Comparison of ENCODE assay signal across 1 cellular context in the genomic region with DNA sequence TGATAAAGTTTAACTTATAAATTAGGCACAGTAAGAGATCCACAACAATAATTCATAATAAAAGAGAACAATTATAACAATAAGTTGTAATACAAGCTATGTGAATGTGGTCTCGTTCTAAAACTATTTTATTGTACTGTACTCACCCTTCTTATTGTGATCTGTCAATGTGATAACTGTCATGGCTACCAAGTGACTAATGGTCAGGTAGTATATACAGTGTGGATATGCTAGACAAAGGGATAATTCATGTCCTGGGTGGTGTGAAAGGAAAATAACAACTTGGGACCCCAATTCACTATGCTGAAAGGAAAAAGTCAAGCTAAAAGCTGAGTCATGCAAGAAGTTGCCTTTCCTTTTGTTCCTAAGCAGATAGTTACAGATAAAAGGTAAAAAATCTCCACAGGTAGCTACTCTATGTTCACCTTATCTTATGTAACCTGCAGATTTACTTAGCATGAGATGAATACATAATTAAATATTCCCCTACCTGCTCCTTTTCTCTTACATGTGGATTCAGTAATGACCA.
TF ChIP-seq lines count a peak whose summit lies in the region.

No MANE protein-coding gene starts in this region.

TF ChIP-seq in GM23338, 12 proteins besides CTCF, POLR2A, EP300 and RAD21 (continued from another document):
- TF ChIP-seq, protein P1, sequence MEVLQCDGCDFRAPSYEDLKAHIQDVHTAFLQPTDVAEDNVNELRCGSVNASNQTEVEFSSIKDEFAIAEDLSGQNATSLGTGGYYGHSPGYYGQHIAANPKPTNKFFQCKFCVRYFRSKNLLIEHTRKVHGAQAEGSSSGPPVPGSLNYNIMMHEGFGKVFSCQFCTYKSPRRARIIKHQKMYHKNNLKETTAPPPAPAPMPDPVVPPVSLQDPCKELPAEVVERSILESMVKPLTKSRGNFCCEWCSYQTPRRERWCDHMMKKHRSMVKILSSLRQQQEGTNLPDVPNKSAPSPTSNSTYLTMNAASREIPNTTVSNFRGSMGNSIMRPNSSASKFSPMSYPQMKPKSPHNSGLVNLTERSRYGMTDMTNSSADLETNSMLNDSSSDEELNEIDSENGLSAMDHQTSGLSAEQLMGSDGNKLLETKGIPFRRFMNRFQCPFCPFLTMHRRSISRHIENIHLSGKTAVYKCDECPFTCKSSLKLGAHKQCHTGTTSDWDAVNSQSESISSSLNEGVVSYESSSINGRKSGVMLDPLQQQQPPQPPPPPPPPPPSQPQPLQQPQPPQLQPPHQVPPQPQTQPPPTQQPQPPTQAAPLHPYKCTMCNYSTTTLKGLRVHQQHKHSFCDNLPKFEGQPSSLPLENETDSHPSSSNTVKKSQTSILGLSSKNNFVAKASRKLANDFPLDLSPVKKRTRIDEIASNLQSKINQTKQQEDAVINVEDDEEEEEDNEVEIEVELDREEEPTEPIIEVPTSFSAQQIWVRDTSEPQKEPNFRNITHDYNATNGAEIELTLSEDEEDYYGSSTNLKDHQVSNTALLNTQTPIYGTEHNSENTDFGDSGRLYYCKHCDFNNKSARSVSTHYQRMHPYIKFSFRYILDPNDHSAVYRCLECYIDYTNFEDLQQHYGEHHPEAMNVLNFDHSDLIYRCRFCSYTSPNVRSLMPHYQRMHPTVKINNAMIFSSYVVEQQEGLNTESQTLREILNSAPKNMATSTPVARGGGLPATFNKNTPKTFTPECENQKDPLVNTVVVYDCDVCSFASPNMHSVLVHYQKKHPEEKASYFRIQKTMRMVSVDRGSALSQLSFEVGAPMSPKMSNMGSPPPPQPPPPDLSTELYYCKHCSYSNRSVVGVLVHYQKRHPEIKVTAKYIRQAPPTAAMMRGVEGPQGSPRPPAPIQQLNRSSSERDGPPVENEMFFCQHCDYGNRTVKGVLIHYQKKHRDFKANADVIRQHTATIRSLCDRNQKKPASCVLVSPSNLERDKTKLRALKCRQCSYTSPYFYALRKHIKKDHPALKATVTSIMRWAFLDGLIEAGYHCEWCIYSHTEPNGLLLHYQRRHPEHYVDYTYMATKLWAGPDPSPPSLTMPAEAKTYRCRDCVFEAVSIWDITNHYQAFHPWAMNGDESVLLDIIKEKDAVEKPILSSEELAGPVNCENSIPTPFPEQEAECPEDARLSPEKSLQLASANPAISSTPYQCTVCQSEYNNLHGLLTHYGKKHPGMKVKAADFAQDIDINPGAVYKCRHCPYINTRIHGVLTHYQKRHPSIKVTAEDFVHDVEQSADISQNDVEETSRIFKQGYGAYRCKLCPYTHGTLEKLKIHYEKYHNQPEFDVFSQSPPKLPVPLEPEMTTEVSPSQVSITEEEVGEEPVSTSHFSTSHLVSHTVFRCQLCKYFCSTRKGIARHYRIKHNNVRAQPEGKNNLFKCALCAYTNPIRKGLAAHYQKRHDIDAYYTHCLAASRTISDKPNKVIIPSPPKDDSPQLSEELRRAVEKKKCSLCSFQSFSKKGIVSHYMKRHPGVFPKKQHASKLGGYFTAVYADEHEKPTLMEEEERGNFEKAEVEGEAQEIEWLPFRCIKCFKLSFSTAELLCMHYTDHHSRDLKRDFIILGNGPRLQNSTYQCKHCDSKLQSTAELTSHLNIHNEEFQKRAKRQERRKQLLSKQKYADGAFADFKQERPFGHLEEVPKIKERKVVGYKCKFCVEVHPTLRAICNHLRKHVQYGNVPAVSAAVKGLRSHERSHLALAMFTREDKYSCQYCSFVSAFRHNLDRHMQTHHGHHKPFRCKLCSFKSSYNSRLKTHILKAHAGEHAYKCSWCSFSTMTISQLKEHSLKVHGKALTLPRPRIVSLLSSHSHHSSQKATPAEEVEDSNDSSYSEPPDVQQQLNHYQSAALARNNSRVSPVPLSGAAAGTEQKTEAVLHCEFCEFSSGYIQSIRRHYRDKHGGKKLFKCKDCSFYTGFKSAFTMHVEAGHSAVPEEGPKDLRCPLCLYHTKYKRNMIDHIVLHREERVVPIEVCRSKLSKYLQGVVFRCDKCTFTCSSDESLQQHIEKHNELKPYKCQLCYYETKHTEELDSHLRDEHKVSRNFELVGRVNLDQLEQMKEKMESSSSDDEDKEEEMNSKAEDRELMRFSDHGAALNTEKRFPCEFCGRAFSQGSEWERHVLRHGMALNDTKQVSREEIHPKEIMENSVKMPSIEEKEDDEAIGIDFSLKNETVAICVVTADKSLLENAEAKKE (CRISPR knock-in tag; IDR thresholded peaks at IDR 0.05), result no peak
- TF ChIP-seq CREB1 (CRISPR knock-in tag; IDR thresholded peaks at IDR 0.05; ENCODE audit: low read depth), result no peak
- TF ChIP-seq EZH2 (IDR thresholded peaks at IDR 0.05; ENCODE audit: low read depth, unreplicated experiment), result no peak
- no peak for TF ChIP-seq NANOG (IDR thresholded peaks at IDR 0.05; ENCODE audit: borderline replicate concordance)
- no peak for TF ChIP-seq STAT1 (IDR thresholded peaks at IDR 0.05; ENCODE audit: unreplicated experiment)
